25 cellular contexts compared by ENCODE assay signal in the genomic region with DNA sequence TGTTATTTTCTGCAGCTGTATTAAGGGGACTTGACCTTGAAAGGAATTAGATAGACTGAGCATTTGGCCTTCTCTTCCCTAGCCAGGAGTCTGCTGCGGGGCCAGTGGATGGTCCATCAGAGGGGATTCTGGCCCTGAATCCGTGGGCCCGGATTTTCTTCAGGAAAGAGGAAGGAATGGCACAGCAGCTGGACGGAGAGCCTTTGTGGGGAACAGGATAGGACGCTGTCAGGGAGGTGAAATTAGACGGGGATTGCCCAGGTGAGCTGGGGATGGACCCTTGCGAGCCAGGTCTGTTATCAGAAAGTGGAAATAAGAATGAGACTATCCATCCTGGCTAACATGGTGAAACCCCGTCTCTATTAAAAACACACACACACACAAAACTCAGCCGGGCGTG. TPM values are rescaled to one million over a fixed set of nuclear protein-coding genes. Genes with fewer than 3 reads are reported as not detected.
DNase-seq lines count a peak whose midpoint lies in the region; ATAC-seq and TF ChIP-seq lines count a peak whose summit lies in the region.
"Had no signal": no experiment of that assay in that cellular context is flagged by ENCODE, and none has a peak within 500 bp of the region (broad histone marks: within the 10 kb centered on the region; RNA-seq: fewer than 3 reads in every experiment).

No MANE protein-coding gene starts in this region.

- DNase-seq in DMS53 (lab: John Stamatoyannopoulos, UW) (peak; percentile 16), DMS53 treated with DMSO at 0.1 percent for 48 hours (lab: John Stamatoyannopoulos, UW; ENCODE audit: unreplicated experiment) (no peak), RWPE1 (ENCODE audit: low spot score) (no peak), immature natural killer cell (no peak), brain microvascular endothelial cell (no peak)
- no peak for DNase-seq in stimulated activated CD4-positive, alpha-beta T cell treated with anti-CD3 and anti-CD28 coated beads, Interleukin-2, amount 100 ng/mL, for 24 hours
- DNase-seq: activated CD4-positive, CD25-positive, alpha-beta regulatory T cell treated with anti-CD3 and anti-CD28 coated beads, Interleukin-2, amount 50 U/mL, for 72 hours; activated naive CD4-positive, alpha-beta T cell treated with anti-CD3 and anti-CD28 coated beads, Interleukin-2, amount 10 ng/mL, durations not matched to agents 7 days and 5 days; activated T-cell treated with anti-CD3 and anti-CD28 coated beads, Interleukin-2, amount 50 U/mL, for 48 hours; AML-193; DMS79 treated with DMSO at 0.1 percent for 48 hours; heart right ventricle; left lung; MG63; NCI-H1436; NCI-H524; psoas muscle; stimulated activated CD4-positive, alpha-beta T cell treated with anti-CD3 and anti-CD28 coated beads, Interleukin-1b, Interleukin-23, amount 100 ng/mL, for 48 hours had no signal

- peaks cover 20 to 71% (median 62%) of the 10 kb centered on the region in 5 donors for H3K4me1 ChIP-seq in subcutaneous abdominal adipose tissue (ENCODE audit: control insufficient read depth in 5 of 5, insufficient read depth in 5 of 5, low read length in 5 of 5)

- peaks cover 0 to 1% (median 0%) of the 10 kb centered on the region in 6 donors for H3K9me3 Mint-ChIP-seq in immature natural killer cell
- H3K9me3 Mint-ChIP-seq: activated naive CD4-positive, alpha-beta T cell treated with anti-CD3 and anti-CD28 coated beads, Interleukin-2, amount 10 ng/mL, durations not matched to agents 7 days and 5 days; neural crest cell; stimulated activated effector memory CD8-positive, alpha-beta T cell treated with anti-CD3 and anti-CD28 coated beads, Interleukin-12 subunit alpha, Interleukin-12 subunit beta, amount 100 ng/mL, for 72 hours had no signal

- TF ChIP-seq CTCF in RWPE1 (conservative IDR thresholded peaks at IDR 0.05; ENCODE audit: low read depth), result no peak
- no peak for TF ChIP-seq CTCF in brain microvascular endothelial cell (IDR thresholded peaks at IDR 0.05; ENCODE audit: low read depth, low read length, missing control alignments)

- peaks cover 0 to 4% (median 0%) of the 10 kb centered on the region in 3 donors for H3K36me3 Mint-ChIP-seq in immature natural killer cell
- H3K36me3 Mint-ChIP-seq: activated naive CD4-positive, alpha-beta T cell treated with anti-CD3 and anti-CD28 coated beads, Interleukin-2, amount 10 ng/mL, durations not matched to agents 7 days and 5 days had no signal

- H3K4me1 Mint-ChIP-seq in immature natural killer cell, result peaks cover 15 to 16% of the 10 kb centered on the region in 2 donors

- CTCF ChIA-PET in RWPE1 (lab: Yijun Ruan, JAX), result interaction anchor here (0.7 kb wide), 1 partner anchor 152 kb away, joined by 3 read pairs; no protein-coding TSS in a partner anchor

- H3K27me3 ChIP-seq in subcutaneous abdominal adipose tissue (ENCODE audit: control insufficient read depth in 5 of 5, insufficient read depth in 4 of 5, low read length in 5 of 5) (no peaks in the 10 kb centered on the region), brain microvascular endothelial cell (replicated peaks) (no peaks in the 10 kb centered on the region)
- H3K27me3 ChIP-seq: MG63 had no signal

- peak overlapping the region in 3 of 5 donors; percentile 2 to 12 (median 5) for H3K4me3 Mint-ChIP-seq in immature natural killer cell
- H3K4me3 Mint-ChIP-seq: activated naive CD4-positive, alpha-beta T cell treated with anti-CD3 and anti-CD28 coated beads, Interleukin-2, amount 10 ng/mL, durations not matched to agents 7 days and 5 days; neural crest cell had no signal

- no peak overlapping the region for H3K27ac Mint-ChIP-seq in immature natural killer cell
- H3K27ac Mint-ChIP-seq: activated naive CD4-positive, alpha-beta T cell treated with anti-CD3 and anti-CD28 coated beads, Interleukin-2, amount 10 ng/mL, durations not matched to agents 7 days and 5 days had no signal

- peaks cover 0 to 3% (median 0%) of the 10 kb centered on the region in 5 donors for H3K36me3 ChIP-seq in subcutaneous abdominal adipose tissue (ENCODE audit: control insufficient read depth in 5 of 5, insufficient read depth in 5 of 5, low read length in 5 of 5)
- H3K36me3 ChIP-seq in brain microvascular endothelial cell (replicated peaks), result no peaks in the 10 kb centered on the region
- H3K36me3 ChIP-seq: heart right ventricle, left lung, thoracic aorta had no signal

- POLR2A ChIA-PET in RWPE1 (lab: Yijun Ruan, JAX; ENCODE audit: low non-redundant PET), result no interaction called here

- no peak overlapping the region for H3K4me3 ChIP-seq in subcutaneous abdominal adipose tissue (ENCODE audit: low read depth in 1 of 5, low read length in 5 of 5)
- no peak overlapping the region for H3K4me3 ChIP-seq in brain microvascular endothelial cell (ENCODE audit: low read depth, low read length)
- H3K4me3 ChIP-seq: heart right ventricle, left lung, MG63, psoas muscle, thoracic aorta had no signal

- no peaks in the 10 kb centered on the region for H3K9me3 ChIP-seq in subcutaneous abdominal adipose tissue (ENCODE audit: control insufficient read depth in 5 of 5, low read length in 5 of 5)
- H3K9me3 ChIP-seq: heart right ventricle, left lung, MG63, psoas muscle, thoracic aorta had no signal

- peaks cover 6 to 11% (median 7%) of the 10 kb centered on the region in 3 donors for H3K27me3 Mint-ChIP-seq in immature natural killer cell (ENCODE audit: low read depth in 3 of 3)

- in situ Hi-C loops in brain microvascular endothelial cell (cut with HindIII; ENCODE audit: low pct_ligation_motif_present, low sequenced_read_pairs), result no loop called here

- H3K9ac ChIP-seq in subcutaneous abdominal adipose tissue (ENCODE audit: low read length in 5 of 5), result no peak overlapping the region

- peak overlapping the region; percentile 92 for H3K27ac ChIP-seq in RWPE1
- H3K27ac ChIP-seq in subcutaneous abdominal adipose tissue (ENCODE audit: low read depth, low read length), result peak overlapping the region; percentile 6
- no peak overlapping the region for H3K27ac ChIP-seq in brain microvascular endothelial cell
- H3K27ac ChIP-seq: 22Rv1, heart right ventricle, left lung, psoas muscle, thoracic aorta had no signal

- ATAC-seq in GM19351 (IDR thresholded peaks at IDR 0.05; ENCODE audit: unreplicated experiment), result no peak
- ATAC-seq: HCT116; heart right ventricle; left lung; psoas muscle; stimulated activated effector memory CD8-positive, alpha-beta T cell treated with anti-CD3 and anti-CD28 coated beads, Interleukin-12 subunit alpha, Interleukin-12 subunit beta, amount 100 ng/mL, for 72 hours had no signal

RNA-seq across cellular contexts. Expression of a gene that starts 1.7 kb away (rescaled TPM):
- 1 to 10 TPM in 2 of 3 donors, not detected in 1; 2.1 TPM for polyA plus RNA-seq in immature natural killer cell

RNA-seq across cellular contexts. Expression of a gene that starts 54.6 kb away (rescaled TPM):
- polyA plus RNA-seq in immature natural killer cell, result 1 to 10 TPM; 1.3 to 4.1 (median 2.2) TPM
